In genomic region chr9:127396253-127396807, GRCh38 we compare ENCODE assay signal across 1 cellular context.
TF ChIP-seq lines count a peak whose summit lies in the region.

No MANE protein-coding gene starts in this region.

TF ChIP-seq in HepG2, 621 proteins besides CTCF, POLR2A, EP300 and RAD21 (continued from another document and continues in another):
- TF ChIP-seq PRDM15 (CRISPR knock-in tag; IDR thresholded peaks at IDR 0.05) (0 out of 2 replicates have a peak, but pooled peaks have one; percentile 8), THAP9 (CRISPR knock-in tag; IDR thresholded peaks at IDR 0.05; ENCODE audit: borderline replicate concordance) (peak; percentile 44; the same call in 1 of the 2 replicates), GLMP (CRISPR knock-in tag; IDR thresholded peaks at IDR 0.05; ENCODE audit: borderline replicate concordance) (no peak), FOXO4 (CRISPR knock-in tag; conservative IDR thresholded peaks at IDR 0.05) (no peak), TCF12 (IDR thresholded peaks at IDR 0.05) (no peak), TCF12 (CRISPR knock-in tag; IDR thresholded peaks at IDR 0.05) (no peak), MAX (IDR thresholded peaks at IDR 0.05) (peak; percentile 95), PAWR (CRISPR knock-in tag; IDR thresholded peaks at IDR 0.05; ENCODE audit: borderline replicate concordance) (no peak), ZNF776 (CRISPR knock-in tag; IDR thresholded peaks at IDR 0.05) (no peak), JARID2 (CRISPR knock-in tag; IDR thresholded peaks at IDR 0.05; ENCODE audit: insufficient replicate concordance) (no peak), ZNF121 (CRISPR knock-in tag; IDR thresholded peaks at IDR 0.05) (no peak), ZNF224 (CRISPR knock-in tag; IDR thresholded peaks at IDR 0.05) (no peak), ZNF737 (CRISPR knock-in tag; IDR thresholded peaks at IDR 0.05; ENCODE audit: borderline replicate concordance) (no peak), KDM6A (CRISPR knock-in tag; IDR thresholded peaks at IDR 0.05; ENCODE audit: low read depth) (no peak), ZNF276 (CRISPR knock-in tag; IDR thresholded peaks at IDR 0.05; ENCODE audit: low read depth) (no peak), FOXM1 (CRISPR knock-in tag; IDR thresholded peaks at IDR 0.05) (no peak), AHR (CRISPR knock-in tag; IDR thresholded peaks at IDR 0.05) (0 out of 2 replicates have a peak, but pooled peaks have one; percentile 67), TFE3 (CRISPR knock-in tag; IDR thresholded peaks at IDR 0.05) (peak; percentile 58; the same call in 1 of the 2 replicates), CBX5 (CRISPR knock-in tag; IDR thresholded peaks at IDR 0.05; ENCODE audit: borderline replicate concordance) (no peak), ZNF136 (CRISPR knock-in tag; IDR thresholded peaks at IDR 0.05; ENCODE audit: low read depth) (no peak), STAG1 (CRISPR knock-in tag; IDR thresholded peaks at IDR 0.05) (no peak; the same call in 1 of the 2 replicates), CHCHD3 (CRISPR knock-in tag; IDR thresholded peaks at IDR 0.05) (no peak), PAX8 (CRISPR knock-in tag; IDR thresholded peaks at IDR 0.05; ENCODE audit: borderline replicate concordance) (no peak), ZNF569 (CRISPR knock-in tag; IDR thresholded peaks at IDR 0.05; ENCODE audit: borderline replicate concordance) (no peak), CCDC6 (CRISPR knock-in tag; IDR thresholded peaks at IDR 0.05) (peak; percentile 63; the same call in 1 of the 2 replicates), TAF1 (CRISPR knock-in tag; IDR thresholded peaks at IDR 0.05) (peak; percentile 58; the same call in 1 of the 2 replicates), THAP11 (CRISPR knock-in tag; IDR thresholded peaks at IDR 0.05) (peak; percentile 46; the same call in 1 of the 2 replicates), SNAPC4 (CRISPR knock-in tag; IDR thresholded peaks at IDR 0.05) (peak; percentile 67; the same call in 1 of the 2 replicates), ATF6 (CRISPR knock-in tag; conservative IDR thresholded peaks at IDR 0.05) (no peak), MIER3 (CRISPR knock-in tag; IDR thresholded peaks at IDR 0.05; ENCODE audit: borderline replicate concordance) (no peak; the same call in 1 of the 2 replicates), NPAS2 (CRISPR knock-in tag; IDR thresholded peaks at IDR 0.05; ENCODE audit: borderline replicate concordance) (no peak), ASH2L (IDR thresholded peaks at IDR 0.05; ENCODE audit: insufficient read length, low read depth, low read length) (no peak), ZNF563 (CRISPR knock-in tag; IDR thresholded peaks at IDR 0.05) (no peak), NR0B2 (CRISPR knock-in tag; IDR thresholded peaks at IDR 0.05) (peak; percentile 69), PRMT3 (CRISPR knock-in tag; IDR thresholded peaks at IDR 0.05; ENCODE audit: borderline replicate concordance, low read depth) (0 out of 2 replicates have a peak, but pooled peaks have one; percentile 50), LBX2 (CRISPR knock-in tag; IDR thresholded peaks at IDR 0.05; ENCODE audit: borderline replicate concordance) (no peak), HMG20B (CRISPR knock-in tag; conservative IDR thresholded peaks at IDR 0.05) (no peak)
